17 cellular contexts compared by ENCODE assay signal in genomic region chr15:73946046-73946678, GRCh38.
"Had no signal": no experiment of that assay in that cellular context is flagged by ENCODE, and none has a peak within 500 bp of the region (broad histone marks: within the 10 kb centered on the region; RNA-seq: fewer than 3 reads in every experiment).

No MANE protein-coding gene starts in this region.

- H3K27ac ChIP-seq: adrenal gland, body of pancreas, parathyroid adenoma, uterus had no signal

- H3K27ac Mint-ChIP-seq: activated B cell treated with CpG ODN at 0.5 μM for 24 hours; activated CD4-positive, alpha-beta T cell treated with anti-CD3 and anti-CD28 coated beads, Interleukin-2, amount 10 ng/mL, durations not matched to agents 7 days and 5 days; activated naive CD4-positive, alpha-beta T cell treated with anti-CD3 and anti-CD28 coated beads, Interleukin-2, amount 10 ng/mL, durations not matched to agents 7 days and 5 days; immature natural killer cell; stimulated activated effector memory CD8-positive, alpha-beta T cell treated with anti-CD3 and anti-CD28 coated beads, Interleukin-12 subunit alpha, Interleukin-12 subunit beta, amount 100 ng/mL, for 72 hours had no signal

- ATAC-seq: body of pancreas; left cardiac atrium; stimulated activated effector memory CD8-positive, alpha-beta T cell treated with anti-CD3 and anti-CD28 coated beads, Interleukin-12 subunit alpha, Interleukin-12 subunit beta, amount 100 ng/mL, for 72 hours had no signal

- H3K79me2 ChIP-seq: parathyroid adenoma had no signal

- H3K36me3 ChIP-seq: uterus had no signal

- H3K4me3 Mint-ChIP-seq: activated B cell treated with CpG ODN at 0.5 μM for 24 hours; activated CD4-positive, alpha-beta T cell treated with anti-CD3 and anti-CD28 coated beads, Interleukin-2, amount 10 ng/mL, durations not matched to agents 7 days and 5 days; activated naive CD4-positive, alpha-beta T cell treated with anti-CD3 and anti-CD28 coated beads, Interleukin-2, amount 10 ng/mL, durations not matched to agents 7 days and 5 days; immature natural killer cell; naive B cell; stimulated activated effector memory CD8-positive, alpha-beta T cell treated with anti-CD3 and anti-CD28 coated beads, Interleukin-12 subunit alpha, Interleukin-12 subunit beta, amount 100 ng/mL, for 72 hours had no signal

- H2AFZ ChIP-seq: parathyroid adenoma had no signal

- DNase-seq: activated B cell treated with CpG ODN at 0.5 μM for 24 hours; activated CD4-positive, alpha-beta T cell treated with anti-CD3 and anti-CD28 coated beads, Interleukin-2, amount 10 ng/mL, durations not matched to agents 7 days and 5 days; activated T-cell treated with anti-CD3 and anti-CD28 coated beads for 4 hours; adrenal gland; body of pancreas; central memory CD4-positive, alpha-beta T cell; foreskin fibroblast; immature natural killer cell; left cardiac atrium; naive B cell; T-helper 2 cell; uterus had no signal

- H3K9ac ChIP-seq: parathyroid adenoma had no signal

- H3K36me3 Mint-ChIP-seq: activated naive CD4-positive, alpha-beta T cell treated with anti-CD3 and anti-CD28 coated beads, Interleukin-2, amount 10 ng/mL, durations not matched to agents 7 days and 5 days; immature natural killer cell; naive B cell; stimulated activated effector memory CD8-positive, alpha-beta T cell treated with anti-CD3 and anti-CD28 coated beads, Interleukin-12 subunit alpha, Interleukin-12 subunit beta, amount 100 ng/mL, for 72 hours had no signal

- H3K9me3 ChIP-seq: adrenal gland, body of pancreas, uterus had no signal

- H3K27me3 ChIP-seq: adrenal gland, body of pancreas, uterus had no signal

- H3K4me3 ChIP-seq: adrenal gland, body of pancreas, coronary artery, lung, uterus had no signal
